8 cellular contexts compared by ENCODE assay signal in genomic region chr11:114399490-114399889, GRCh38. TPM values are rescaled to one million over a fixed set of nuclear protein-coding genes. Genes with fewer than 3 reads are reported as not detected.
DNase-seq lines count a peak whose midpoint lies in the region; ATAC-seq, FAIRE-seq and TF ChIP-seq lines count a peak whose summit lies in the region.

No MANE protein-coding gene starts in this region.

- H3K9me3 Mint-ChIP-seq in CD4-positive, CD25-positive, alpha-beta regulatory T cell = no peaks in the 10 kb centered on the region
- no peaks in the 10 kb centered on the region for H3K9me3 Mint-ChIP-seq in endothelial cell (ENCODE audit: unreplicated experiment)

- H3K4me2 ChIP-seq in neural cell (ENCODE audit: low read length) = peak overlapping the region; percentile 74

- H3K9me3 ChIP-seq in CD4-positive, CD25-positive, alpha-beta regulatory T cell (ENCODE audit: control insufficient read depth in 2 of 2, low read length in 2 of 2) = no peaks in the 10 kb centered on the region
- H3K9me3 ChIP-seq in neural cell (ENCODE audit: low read length) = no peaks in the 10 kb centered on the region

- H3F3A ChIP-seq in neural cell (ENCODE audit: insufficient read depth, low read length, poor library complexity, severe bottlenecking) = peaks cover 3% of the 10 kb centered on the region

- peaks cover 11% of the 10 kb centered on the region for H3K36me3 Mint-ChIP-seq in CD4-positive, CD25-positive, alpha-beta regulatory T cell
- no peaks in the 10 kb centered on the region for H3K36me3 Mint-ChIP-seq in endothelial cell (ENCODE audit: low read depth, unreplicated experiment)

- ATAC-seq in CD4-positive, CD25-positive, alpha-beta regulatory T cell (ENCODE audit: low read depth in 2 of 2) = no peak

- H3K9ac ChIP-seq in neural cell (ENCODE audit: low read length) = peak overlapping the region; percentile 98

- H3K27me3 ChIP-seq in CD4-positive, CD25-positive, alpha-beta regulatory T cell (ENCODE audit: control insufficient read depth, insufficient read depth, low read length) = no peaks in the 10 kb centered on the region
- H3K27me3 ChIP-seq in neural cell (ENCODE audit: insufficient read depth, low read depth, low read length) = no peaks in the 10 kb centered on the region

- H3K4me3 ChIP-seq in CD4-positive, CD25-positive, alpha-beta regulatory T cell (ENCODE audit: low read depth, low read length) = peak overlapping the region; percentile 88
- H3K4me3 ChIP-seq in neural cell (ENCODE audit: low read length) = peak overlapping the region; percentile 81

- peaks cover 34 to 71% (median 44%) of the 10 kb centered on the region in 4 donors for H3K4me1 Mint-ChIP-seq in CD4-positive, CD25-positive, alpha-beta regulatory T cell
- peaks cover 21% of the 10 kb centered on the region for H3K4me1 Mint-ChIP-seq in endothelial cell (ENCODE audit: unreplicated experiment)

- H4K20me1 ChIP-seq in neural cell (ENCODE audit: insufficient read depth) = no peaks in the 10 kb centered on the region

- H3K9me2 ChIP-seq in neural cell (ENCODE audit: insufficient read depth, low read length) = no peaks in the 10 kb centered on the region

- TF ChIP-seq CTCF in endothelial cell (IDR thresholded peaks at IDR 0.05; ENCODE audit: unreplicated experiment) (no peak), neural cell (IDR thresholded peaks at IDR 0.05; ENCODE audit: poor library complexity, severe bottlenecking) (no peak), GM13977 (IDR thresholded peaks at IDR 0.05; ENCODE audit: extremely low read depth, insufficient read depth, missing control alignments) (no peak)

- peaks cover 4% of the 10 kb centered on the region for H3K27me3 Mint-ChIP-seq in CD4-positive, CD25-positive, alpha-beta regulatory T cell
- peaks cover 9% of the 10 kb centered on the region for H3K27me3 Mint-ChIP-seq in endothelial cell (ENCODE audit: unreplicated experiment)

- FAIRE-seq in HTR-8/SVneo (lab: Jason Lieb, UNC) = no peak

- no peak for DNase-seq in CD4-positive, CD25-positive, alpha-beta regulatory T cell
- DNase-seq in NCI-H69 (lab: John Stamatoyannopoulos, UW) (peak; percentile 74), endothelial cell (ENCODE audit: low spot score) (no peak), GOT3 (lab: John Stamatoyannopoulos, UW) (no peak), GM13977 (ENCODE audit: low spot score) (no peak), T-helper 9 cell (no peak), HTR-8/SVneo (ENCODE audit: insufficient read length, low spot score) (no peak)

- in situ Hi-C loops in GM13977 (cut with MboI; ENCODE audit: low pct_unique_long_range_greater_than_20kb, low sequenced_read_pairs, unreplicated experiment) = no loop called here

- peaks cover 3% of the 10 kb centered on the region for H3K36me3 ChIP-seq in CD4-positive, CD25-positive, alpha-beta regulatory T cell (ENCODE audit: control insufficient read depth, insufficient read depth, low read length)
- H3K36me3 ChIP-seq in neural cell (ENCODE audit: insufficient read depth, low read length) = no peaks in the 10 kb centered on the region

- TF ChIP-seq RAD21 in neural cell (conservative IDR thresholded peaks at IDR 0.05) = no peak

- peak overlapping the region; percentile 97 for H3K27ac ChIP-seq in CD4-positive, CD25-positive, alpha-beta regulatory T cell (ENCODE audit: insufficient read depth, low read length, poor library complexity, severe bottlenecking)
- H3K27ac ChIP-seq in neural cell (ENCODE audit: low read length) = peak overlapping the region; percentile 98

- H3K4me3 Mint-ChIP-seq in CD4-positive, CD25-positive, alpha-beta regulatory T cell = peak overlapping the region; percentile 96 to 98 (median 96)
- peak overlapping the region; percentile 100 for H3K4me3 Mint-ChIP-seq in endothelial cell (ENCODE audit: unreplicated experiment)

- peak overlapping the region; percentile 89 for H2AFZ ChIP-seq in neural cell (ENCODE audit: low read depth, low read length)

- H3K79me2 ChIP-seq in neural cell (replicated peaks; ENCODE audit: insufficient read depth, low read length) = peaks cover 50% of the 10 kb centered on the region

- H3K27ac Mint-ChIP-seq in CD4-positive, CD25-positive, alpha-beta regulatory T cell = peak overlapping the region; percentile 99
- H3K27ac Mint-ChIP-seq in endothelial cell (ENCODE audit: unreplicated experiment) = peak overlapping the region; percentile 99

- H3K4me1 ChIP-seq in CD4-positive, CD25-positive, alpha-beta regulatory T cell (ENCODE audit: control insufficient read depth, insufficient read depth, low read length, poor library complexity, severe bottlenecking) = peaks cover 40% of the 10 kb centered on the region

- no peak for TF ChIP-seq EP300 in neural cell (conservative IDR thresholded peaks at IDR 0.05; ENCODE audit: poor library complexity, severe bottlenecking)

TF ChIP-seq in neural cell, 6 proteins besides CTCF, POLR2A, EP300 and RAD21:
- TF ChIP-seq TAF1 (IDR thresholded peaks at IDR 0.05; ENCODE audit: low read depth) (no peak), SMC3 (conservative IDR thresholded peaks at IDR 0.05; ENCODE audit: poor library complexity) (no peak), REST (IDR thresholded peaks at IDR 0.05; ENCODE audit: borderline replicate concordance) (no peak), EZH2 (IDR thresholded peaks at IDR 0.05; ENCODE audit: borderline replicate concordance, insufficient read depth, low read length, poor library complexity, severe bottlenecking) (no peak), POLR2AphosphoS5 (IDR thresholded peaks at IDR 0.05) (no peak), MXI1 (conservative IDR thresholded peaks at IDR 0.05; ENCODE audit: poor library complexity, severe bottlenecking) (no peak)

RNA-seq across cellular contexts. Expression of gene C11orf71, which starts 0.8 kb away (rescaled TPM):
- 15.4 TPM for total RNA-seq in CD4-positive, CD25-positive, alpha-beta regulatory T cell
- polyA plus RNA-seq in CD4-positive, CD25-positive, alpha-beta regulatory T cell = 10 to 100 TPM; 11.4 to 17.2 (median 16.0) TPM
- total RNA-seq in endothelial cell (ENCODE audit: unreplicated experiment) = 6.7 TPM
- polyA plus RNA-seq in neural cell = 29.9 and 33.1 TPM in 2 replicates
- 24.9 and 29.9 TPM in 2 replicates for polyA minus RNA-seq in neural cell

RNA-seq across cellular contexts. Expression of gene RBM7, which starts 1.0 kb away (rescaled TPM):
- 57.2 TPM for total RNA-seq in CD4-positive, CD25-positive, alpha-beta regulatory T cell
- polyA plus RNA-seq in CD4-positive, CD25-positive, alpha-beta regulatory T cell = 10 to 100 TPM; 28.7 to 37.1 (median 30.6) TPM
- total RNA-seq in endothelial cell (ENCODE audit: unreplicated experiment) = 44.8 TPM
- polyA plus RNA-seq in neural cell = 35.7 and 36.2 TPM in 2 replicates
- polyA minus RNA-seq in neural cell = 54.0 and 61.2 TPM in 2 replicates

RNA-seq across cellular contexts. Expression of gene REXO2, which starts 39.8 kb away (rescaled TPM):
- total RNA-seq in CD4-positive, CD25-positive, alpha-beta regulatory T cell = 44.1 TPM
- polyA plus RNA-seq in CD4-positive, CD25-positive, alpha-beta regulatory T cell = 10 to 100 TPM; 70.3 to 88.5 (median 77.0) TPM
- 71.6 TPM for total RNA-seq in endothelial cell (ENCODE audit: unreplicated experiment)
- 30.7 and 48.8 TPM in 2 replicates for polyA plus RNA-seq in neural cell
- 23.5 and 27.8 TPM in 2 replicates for polyA minus RNA-seq in neural cell
